In the genomic region with DNA sequence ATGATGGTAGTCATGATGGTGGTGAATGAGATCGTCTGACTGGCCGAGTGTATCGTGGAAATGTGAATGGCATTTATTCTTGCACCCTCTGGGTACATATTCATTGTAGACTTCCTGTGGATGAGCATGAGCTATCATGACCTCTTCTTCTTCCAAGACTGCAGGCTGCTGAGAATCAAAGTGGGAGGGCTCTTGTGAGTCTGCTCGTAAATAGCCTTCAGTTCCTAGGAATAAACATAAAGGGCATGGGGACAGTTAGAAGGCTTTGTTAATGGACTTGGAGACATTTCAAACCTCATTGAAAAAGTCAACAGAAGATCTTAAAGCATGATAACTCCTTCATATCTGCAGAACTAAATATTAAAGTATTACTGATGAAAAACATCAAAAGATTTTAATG, we compare ENCODE assay signal across 30 cellular contexts.
"Had no signal": no experiment of that assay in that cellular context is flagged by ENCODE, and none has a peak within 500 bp of the region (broad histone marks: within the 10 kb centered on the region; RNA-seq: fewer than 3 reads in every experiment).

No MANE protein-coding gene starts in this region.

- ATAC-seq: activated naive CD4-positive, alpha-beta T cell treated with anti-CD3 and anti-CD28 coated beads, Interleukin-2, amount 50 U/mL, for 72 hours; activated T-cell treated with anti-CD3 and anti-CD28 coated beads, Interleukin-2, amount 50 U/mL, for 72 hours; gastrocnemius medialis; heart left ventricle; T-helper 17 cell; WTC11 had no signal

- H3K4me3 ChIP-seq: ascending aorta, breast epithelium, cardiac muscle cell, colonic mucosa, esophagus muscularis mucosa, gastrocnemius medialis, heart left ventricle had no signal

- H3K9me3 ChIP-seq: ascending aorta, breast epithelium, colonic mucosa, esophagus muscularis mucosa, gastrocnemius medialis, heart left ventricle had no signal

- H3K27me3 ChIP-seq: ascending aorta, breast epithelium, cardiac muscle cell, colonic mucosa, esophagus muscularis mucosa, gastrocnemius medialis, heart left ventricle had no signal

- H3K4me1 ChIP-seq: ascending aorta, breast epithelium, colonic mucosa, esophagus muscularis mucosa, gastrocnemius medialis, heart left ventricle had no signal

- DNase-seq: activated CD4-positive, alpha-beta memory T cell treated with anti-CD3 and anti-CD28 coated beads, Interleukin-2, amount 10 ng/mL, durations not matched to agents 7 days and 5 days; activated CD4-positive, alpha-beta T cell treated with anti-CD3 and anti-CD28 coated beads for 1 hour; activated CD4-positive, alpha-beta T cell treated with anti-CD3 and anti-CD28 coated beads for 4 hours; activated CD4-positive, alpha-beta T cell treated with anti-CD3 and anti-CD28 coated beads, Interleukin-2, amount 10 ng/mL, durations not matched to agents 7 days and 5 days; activated CD4-positive, alpha-beta T cell treated with anti-CD3 and anti-CD28 coated beads, Interleukin-2, amount 50 U/mL, for 4 hours; activated CD8-positive, alpha-beta memory T cell treated with anti-CD3 and anti-CD28 coated beads, Interleukin-2, amount 50 U/mL, for 48 hours; activated gamma-delta T cell; activated naive CD4-positive, alpha-beta T cell; activated naive CD4-positive, alpha-beta T cell treated with anti-CD3 and anti-CD28 coated beads, Interleukin-2, amount 10 ng/mL, durations not matched to agents 7 days and 5 days; activated naive CD8-positive, alpha-beta T cell treated with anti-CD3 and anti-CD28 coated beads, Interleukin-2, amount 10 ng/mL, durations not matched to agents 7 days and 5 days; activated T-cell treated with anti-CD3 and anti-CD28 coated beads for 4 hours; activated T-cell treated with anti-CD3 and anti-CD28 coated beads, Interleukin-2, amount 50 U/mL, for 24 hours; activated T-cell treated with anti-CD3 and anti-CD28 coated beads, Interleukin-2, amount 50 U/mL, for 72 hours; central memory CD4-positive, alpha-beta T cell; cerebellar nuclear complex; colonic mucosa; effector CD8-positive, alpha-beta T cell; erythroblast; foreskin fibroblast; gastrocnemius medialis; glutamatergic neuron; heart left ventricle; T-helper 17 cell; T1000 had no signal

- H3K27ac ChIP-seq: ascending aorta, cardiac muscle cell, colonic mucosa, esophagus muscularis mucosa, gastrocnemius medialis, heart left ventricle had no signal
